In genomic region chr16:56549744-56550385, GRCh38 we compare ENCODE assay signal across 21 cellular contexts. TPM values are rescaled to one million over a fixed set of nuclear protein-coding genes. Genes with fewer than 3 reads are reported as not detected.
DNase-seq lines count a peak whose midpoint lies in the region; ATAC-seq, FAIRE-seq and TF ChIP-seq lines count a peak whose summit lies in the region.
"Had no signal": no experiment of that assay in that cellular context is flagged by ENCODE, and none has a peak within 500 bp of the region (broad histone marks: within the 10 kb centered on the region; RNA-seq: fewer than 3 reads in every experiment).

No MANE protein-coding gene starts in this region.

- H4K8ac ChIP-seq in mesenchymal stem cell (ENCODE audit: low read length), result no peak overlapping the region

- peak; percentile 61 for DNase-seq in ELR (ENCODE audit: low read depth)
- peak; percentile 25 for DNase-seq in HFFc6
- peak; percentile 24 for DNase-seq in mesenchymal stem cell
- no peak for DNase-seq in mucosa of gallbladder (ENCODE audit: low spot score)
- no peak for DNase-seq in HTR-8/SVneo (ENCODE audit: insufficient read length, low spot score)
- DNase-seq: C1 segment of cervical spinal cord; colonic mucosa; esophagus squamous epithelium; MV-4-11; NCI-H2081; NCI-H526; right cardiac atrium; stimulated activated naive B cell treated with anti-CD40 and anti-IgM and Interleukin-4, amounts not matched to agents 10 μg/mL and 1 μg/mL and 100 μg/mL, for 72 hours had no signal

- H3K4me2 ChIP-seq in mesenchymal stem cell (ENCODE audit: low read length, poor library complexity, severe bottlenecking), result no peak overlapping the region

- no peak for FAIRE-seq in HTR-8/SVneo (lab: Jason Lieb, UNC)

- H3K4me3 Mint-ChIP-seq in HFFc6 (no peak overlapping the region), brain (no peak overlapping the region)
- H3K4me3 Mint-ChIP-seq: neural crest cell; stimulated activated naive B cell treated with anti-CD40 and anti-IgM and Interleukin-4, amounts not matched to agents 10 μg/mL and 1 μg/mL and 100 μg/mL, for 72 hours had no signal

- no peaks in the 10 kb centered on the region for H3K9me3 ChIP-seq in mesenchymal stem cell (ENCODE audit: control insufficient read depth, low read length)
- H3K9me3 ChIP-seq: colonic mucosa, esophagus squamous epithelium had no signal

- H3K4me1 Mint-ChIP-seq in HFFc6 (ENCODE audit: low read depth) (peaks cover 32% of the 10 kb centered on the region), brain (peaks cover 55% of the 10 kb centered on the region)

- no peak overlapping the region for H3K27ac ChIP-seq in mesenchymal stem cell (ENCODE audit: low read length, poor library complexity, severe bottlenecking)
- H3K27ac ChIP-seq: colonic mucosa, SK-N-MC had no signal

- H3K4me1 ChIP-seq in mesenchymal stem cell (ENCODE audit: control insufficient read depth, insufficient read depth, low read depth, low read length), result peaks cover 1% of the 10 kb centered on the region
- H3K4me1 ChIP-seq: colonic mucosa had no signal

- no peaks in the 10 kb centered on the region for H3K79me1 ChIP-seq in mesenchymal stem cell (replicated peaks; ENCODE audit: low read length, poor library complexity, severe bottlenecking)

- no peak overlapping the region for H3K18ac ChIP-seq in mesenchymal stem cell (ENCODE audit: low read depth in 1 of 2, low read length in 2 of 2)

- WGBS in mesenchymal stem cell, result 97% methylated on average over 4 of the region's 5 CpGs

- H3K4ac ChIP-seq in mesenchymal stem cell (ENCODE audit: low read depth in 1 of 2, low read length in 2 of 2), result no peak overlapping the region

- no peaks in the 10 kb centered on the region for H3K36me3 ChIP-seq in mesenchymal stem cell (ENCODE audit: control insufficient read depth in 1 of 2, insufficient read depth in 2 of 2, low read depth in 1 of 2, low read length in 2 of 2)
- H3K36me3 ChIP-seq: colonic mucosa, esophagus squamous epithelium had no signal

- H3K23ac ChIP-seq in mesenchymal stem cell (ENCODE audit: low read length in 2 of 2), result no peak overlapping the region

- H2BK5ac ChIP-seq in mesenchymal stem cell (ENCODE audit: low read depth, low read length, poor library complexity, severe bottlenecking), result no peak overlapping the region

- H3K27me3 Mint-ChIP-seq in HFFc6 (ENCODE audit: insufficient read depth), result peaks cover 22% of the 10 kb centered on the region
- H3K27me3 Mint-ChIP-seq in brain, result peaks cover 3% of the 10 kb centered on the region

- TF ChIP-seq CTCF in HFFc6 (IDR thresholded peaks at IDR 0.05) (no peak), brain (conservative IDR thresholded peaks at IDR 0.05) (no peak)

- no peaks in the 10 kb centered on the region for H3K36me3 Mint-ChIP-seq in HFFc6 (ENCODE audit: low read depth)
- H3K36me3 Mint-ChIP-seq in brain, result no peaks in the 10 kb centered on the region
- H3K36me3 Mint-ChIP-seq: stimulated activated naive B cell treated with anti-CD40 and anti-IgM and Interleukin-4, amounts not matched to agents 10 μg/mL and 1 μg/mL and 100 μg/mL, for 72 hours had no signal

- H3K27ac Mint-ChIP-seq in HFFc6, result no peak overlapping the region
- H3K27ac Mint-ChIP-seq in brain, result peak overlapping the region; percentile 42 to 99 (median 49)
- H3K27ac Mint-ChIP-seq: stimulated activated naive B cell treated with anti-CD40 and anti-IgM and Interleukin-4, amounts not matched to agents 10 μg/mL and 1 μg/mL and 100 μg/mL, for 72 hours had no signal

- H3K9me3 Mint-ChIP-seq in HFFc6, result no peaks in the 10 kb centered on the region
- peaks cover 0 to 3% (median 0%) of the 10 kb centered on the region in 5 experiments for H3K9me3 Mint-ChIP-seq in brain
- H3K9me3 Mint-ChIP-seq: neural crest cell; stimulated activated naive B cell treated with anti-CD40 and anti-IgM and Interleukin-4, amounts not matched to agents 10 μg/mL and 1 μg/mL and 100 μg/mL, for 72 hours had no signal

- H3K4me3 ChIP-seq in mesenchymal stem cell (ENCODE audit: insufficient read depth in 1 of 2, low read depth in 1 of 2, low read length in 2 of 2), result no peak overlapping the region
- H3K4me3 ChIP-seq: colonic mucosa, esophagus squamous epithelium, lung, SK-N-MC had no signal

- peaks cover 2 to 37% of the 10 kb centered on the region in 2 experiments for H3K27me3 ChIP-seq in mesenchymal stem cell (ENCODE audit: control insufficient read depth in 1 of 2, insufficient read depth in 1 of 2, low read length in 2 of 2)
- H3K27me3 ChIP-seq: colonic mucosa had no signal

- H2BK12ac ChIP-seq in mesenchymal stem cell (ENCODE audit: low read length in 2 of 2), result no peak overlapping the region

- no peak for ATAC-seq in GM21390 (IDR thresholded peaks at IDR 0.05; ENCODE audit: unreplicated experiment)
- ATAC-seq: right cardiac atrium; stimulated activated naive B cell treated with anti-CD40 and anti-IgM and Interleukin-4, amounts not matched to agents 10 μg/mL and 1 μg/mL and 100 μg/mL, for 72 hours had no signal

- H3K9ac ChIP-seq in mesenchymal stem cell (ENCODE audit: low read length), result no peak overlapping the region

- no peak overlapping the region for H2AFZ ChIP-seq in mesenchymal stem cell (ENCODE audit: low read depth, low read length)

- H2BK15ac ChIP-seq in mesenchymal stem cell (ENCODE audit: low read depth, poor library complexity, severe bottlenecking), result no peak overlapping the region

- no peak overlapping the region for H3K14ac ChIP-seq in mesenchymal stem cell (ENCODE audit: low read length in 2 of 2)

- H4K91ac ChIP-seq in mesenchymal stem cell (ENCODE audit: low read length), result no peak overlapping the region

- H2AK5ac ChIP-seq in mesenchymal stem cell (ENCODE audit: low read length, severe bottlenecking), result no peak overlapping the region

- no peak overlapping the region for H2BK120ac ChIP-seq in mesenchymal stem cell (ENCODE audit: low read depth, low read length)

RNA-seq across cellular contexts. Expression of gene MT4, which starts 15.0 kb away (rescaled TPM):
- not detected for total RNA-seq in HFFc6 (2021; fragmentation: NEBNext Ultra II Directional; extraction: Animal tissue kit (Norgen Biotek cat#: 25700))
- not detected for polyA plus RNA-seq in brain (ENCODE audit: insufficient read depth, low read depth, low replicate concordance)
- polyA plus RNA-seq in mesenchymal stem cell (2013, experiment 1 of 2), result not detected
- polyA plus RNA-seq in mesenchymal stem cell (2013, experiment 2 of 2), result not detected
- total RNA-seq in mucosa of gallbladder, result not detected
- total RNA-seq: activated CD8-positive, alpha-beta memory T cell treated with anti-CD3 and anti-CD28 coated beads for 36 hours; colonic mucosa; esophagus squamous epithelium; HT1080; lung; neural crest cell; right cardiac atrium had no signal
- polyA plus RNA-seq: adipose tissue, lung, right cardiac atrium had no signal

RNA-seq across cellular contexts. Expression of gene BBS2, which starts 30.0 kb away (rescaled TPM):
- 10 to 100 TPM; 26.2 to 33.3 (median 29.5) TPM for total RNA-seq in HFFc6 (2021; fragmentation: NEBNext Ultra II Directional; extraction: Animal tissue kit (Norgen Biotek cat#: 25700))
- 65.6 TPM for polyA plus RNA-seq in brain (ENCODE audit: insufficient read depth, low read depth, low replicate concordance)
- 22.8 TPM for polyA plus RNA-seq in mesenchymal stem cell (2013, experiment 1 of 2)
- 21.2 TPM for polyA plus RNA-seq in mesenchymal stem cell (2013, experiment 2 of 2)
- 42.7 TPM for total RNA-seq in mucosa of gallbladder

RNA-seq across cellular contexts. Expression of gene MT3, which starts 39.5 kb away (rescaled TPM):
- not detected for total RNA-seq in HFFc6 (2021; fragmentation: NEBNext Ultra II Directional; extraction: Animal tissue kit (Norgen Biotek cat#: 25700))
- polyA plus RNA-seq in brain (ENCODE audit: insufficient read depth, low read depth, low replicate concordance), result 874 TPM
- not detected for polyA plus RNA-seq in mesenchymal stem cell (2013, experiment 1 of 2)
- 0.18 TPM for polyA plus RNA-seq in mesenchymal stem cell (2013, experiment 2 of 2)
- 1.4 TPM for total RNA-seq in mucosa of gallbladder
- total RNA-seq: esophagus squamous epithelium, HT1080, lung, neural crest cell had no signal

RNA-seq across cellular contexts. Expression of gene MT2A, which starts 58.5 kb away (rescaled TPM):
- 1,000 to 10,000 TPM in 3 of 6 experiments, 100 to 1,000 TPM in 3; 623 to 1,524 (median 1,044) TPM for total RNA-seq in HFFc6 (2021; fragmentation: NEBNext Ultra II Directional; extraction: Animal tissue kit (Norgen Biotek cat#: 25700))
- polyA plus RNA-seq in brain (ENCODE audit: insufficient read depth, low read depth, low replicate concordance), result 280 TPM
- polyA plus RNA-seq in mesenchymal stem cell (2013, experiment 1 of 2), result 1,482 TPM
- polyA plus RNA-seq in mesenchymal stem cell (2013, experiment 2 of 2), result 1,482 TPM
- 157 TPM for total RNA-seq in mucosa of gallbladder

Comparison
In these comparisons a context has a peak if more than half of its experiments do, and no peak if none do; other contexts are left out.
1. DNase-seq: peak in ELR (single experiment), HFFc6 (single experiment) and mesenchymal stem cell (single experiment); none in mucosa of gallbladder (single experiment) and HTR-8/SVneo (single experiment).